In the genomic region with DNA sequence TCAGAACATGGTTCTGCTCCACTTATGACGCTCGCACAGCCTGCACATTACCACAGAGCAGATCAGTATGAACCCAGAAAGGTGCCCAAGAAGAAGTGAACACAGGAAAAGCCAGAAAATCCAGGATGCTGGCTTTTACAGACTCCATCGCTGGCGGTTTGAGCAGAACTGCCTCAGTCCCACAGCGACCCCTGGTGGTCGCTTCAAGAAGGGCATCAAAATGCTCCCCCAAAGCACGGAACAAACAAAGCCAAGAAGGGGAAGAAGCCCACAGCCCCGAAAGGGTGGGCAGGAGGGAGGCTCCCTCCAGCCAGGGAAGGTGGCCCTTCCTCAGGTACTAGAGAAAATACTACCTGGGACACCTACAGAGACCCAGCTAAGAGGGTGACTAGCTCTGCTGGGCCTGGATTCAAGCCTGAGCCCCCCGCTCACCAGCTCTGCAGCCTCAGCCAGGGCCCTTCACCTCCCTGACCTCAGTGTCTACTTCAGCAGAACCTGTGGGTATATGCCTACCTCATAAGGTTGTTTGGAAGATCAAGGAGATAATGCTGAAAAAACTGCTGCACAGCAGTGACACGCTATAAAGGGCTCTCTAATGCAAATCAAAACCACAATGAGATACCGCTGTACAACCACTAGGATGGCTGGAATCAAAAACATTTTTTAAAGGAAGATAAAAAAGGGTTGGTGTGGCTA, we compare ENCODE assay signal across 8 cellular contexts.
DNase-seq lines count a peak whose midpoint lies in the region; ATAC-seq, FAIRE-seq and TF ChIP-seq lines count a peak whose summit lies in the region.

No MANE protein-coding gene starts in this region.

- TF ChIP-seq POLR2A in H54 (IDR thresholded peaks at IDR 0.05; ENCODE audit: low read depth, low read length) = no peak

- peaks cover 6% of the 10 kb centered on the region for H3K9me3 Mint-ChIP-seq in chondrocyte (ENCODE audit: low read depth)

- no peak for ATAC-seq in GM21723 (IDR thresholded peaks at IDR 0.05; ENCODE audit: unreplicated experiment)

- H3K36me3 Mint-ChIP-seq in chondrocyte (ENCODE audit: low read depth) = peaks cover 46% of the 10 kb centered on the region

- no peak overlapping the region for H3K4me3 ChIP-seq in LNCaP clone FGC (ENCODE audit: low read depth, low read length)
- H3K4me3 ChIP-seq in neutrophil (ENCODE audit: low read depth in 1 of 2, low read length in 1 of 2) = no peak overlapping the region

- peaks cover 15% of the 10 kb centered on the region for H3K36me3 ChIP-seq in neutrophil

- no peaks in the 10 kb centered on the region for H3K27me3 Mint-ChIP-seq in chondrocyte (ENCODE audit: low read depth)

- H3K9me3 ChIP-seq in neutrophil = no peaks in the 10 kb centered on the region

- DNase-seq in ELR (ENCODE audit: low read depth) (peak; percentile 57), LNCaP clone FGC (ENCODE audit: low read depth) (no peak), chondrocyte (ENCODE audit: low spot score) (peak; percentile 50), caudate nucleus (lab: John Stamatoyannopoulos, UW) (no peak), H54 (ENCODE audit: insufficient read length, low spot score) (no peak)
- DNase-seq in effector CD4-positive, alpha-beta T cell = no peak

- no peak overlapping the region for H3K4me3 Mint-ChIP-seq in chondrocyte (ENCODE audit: unreplicated experiment)

- no peaks in the 10 kb centered on the region for H3K27me3 ChIP-seq in neutrophil

- H3K4me1 ChIP-seq in neutrophil (ENCODE audit: control insufficient read depth in 1 of 2, insufficient read depth in 1 of 2, low read depth in 1 of 2, low read length in 1 of 2) = peaks cover 20 to 24% of the 10 kb centered on the region in 2 experiments

- TF ChIP-seq CTCF in LNCaP clone FGC (IDR thresholded peaks at IDR 0.05; ENCODE audit: control insufficient read depth, extremely low read depth, insufficient read depth) = peak; percentile 27
- TF ChIP-seq CTCF in chondrocyte (IDR thresholded peaks at IDR 0.05) = peak; percentile 79
- TF ChIP-seq CTCF in neutrophil (IDR thresholded peaks at IDR 0.05) = peak; percentile 68

- H3K4me1 Mint-ChIP-seq in chondrocyte (ENCODE audit: low read depth) = peaks cover 14% of the 10 kb centered on the region

- no peak for FAIRE-seq in H54 (lab: Jason Lieb, UNC)

- H3K27ac ChIP-seq in neutrophil = no peak overlapping the region
- no peak overlapping the region for H3K27ac ChIP-seq in caudate nucleus (ENCODE audit: low read depth, low read length)

- no peak overlapping the region for H3K27ac Mint-ChIP-seq in chondrocyte (ENCODE audit: unreplicated experiment)

Comparison
In these comparisons a context has a peak if more than half of its experiments do, and no peak if none do; other contexts are left out.
1. DNase-seq: peak in ELR (single experiment) and chondrocyte (single experiment); none in LNCaP clone FGC (single experiment), effector CD4-positive, alpha-beta T cell (single experiment), caudate nucleus (0 of 61) and H54 (single experiment).
2. CTCF ChIP-seq: peak in every context shown above with its lines; median percentile 79 in chondrocyte; 68 in neutrophil; 27 in LNCaP clone FGC.